In the genomic region with DNA sequence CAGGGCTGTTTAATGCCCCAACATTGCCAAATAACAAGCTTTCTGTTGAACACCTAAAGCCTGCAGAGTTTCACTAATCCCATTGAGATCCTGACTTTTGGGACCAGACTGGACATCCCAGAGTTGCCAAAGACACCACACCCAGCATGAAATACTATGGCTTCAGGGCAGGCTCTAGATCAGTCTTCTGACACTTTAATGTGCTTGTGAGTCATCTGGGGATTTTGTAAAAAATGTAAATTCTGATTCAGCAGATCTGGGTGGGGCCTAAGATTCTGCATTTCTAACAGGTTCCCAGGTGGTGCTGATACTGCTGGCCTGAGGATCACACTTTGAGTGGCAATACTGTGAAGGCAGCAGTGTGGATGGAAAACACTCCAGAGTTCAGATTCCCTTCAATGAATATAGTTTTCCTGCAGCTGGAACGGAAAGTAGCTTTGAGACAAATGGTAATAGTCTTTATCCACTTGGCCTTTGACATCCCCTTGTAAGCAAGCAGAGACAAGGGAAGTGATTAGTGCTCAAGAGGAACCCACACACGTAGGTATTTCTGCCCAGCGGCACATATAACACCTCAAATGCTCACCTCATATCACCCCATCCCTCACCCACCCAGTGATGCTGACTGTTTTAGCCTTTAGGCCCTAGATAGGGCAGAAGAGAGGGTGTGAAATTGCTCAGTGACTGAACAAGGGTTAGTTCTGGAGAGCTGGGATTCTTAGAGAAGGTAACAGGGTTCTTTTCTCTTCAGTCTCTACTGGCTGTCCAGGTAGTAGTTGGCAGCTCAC, we compare ENCODE assay signal across 9 cellular contexts. TPM values are rescaled to one million over a fixed set of nuclear protein-coding genes. Genes with fewer than 3 reads are reported as not detected.
DNase-seq lines count a peak whose midpoint lies in the region; ATAC-seq and TF ChIP-seq lines count a peak whose summit lies in the region.
"Had no signal": no experiment of that assay in that cellular context is flagged by ENCODE, and none has a peak within 500 bp of the region (broad histone marks: within the 10 kb centered on the region; RNA-seq: fewer than 3 reads in every experiment).

No MANE protein-coding gene starts in this region.

- H3K9me3 ChIP-seq in psoas muscle: no peaks in the 10 kb centered on the region

- peaks cover 13% of the 10 kb centered on the region for H3K4me1 ChIP-seq in psoas muscle

- peaks cover 14% of the 10 kb centered on the region for H3K4me1 Mint-ChIP-seq in activated T-cell treated with anti-CD3 and anti-CD28 coated beads, Interleukin-2, amount 50 U/mL, for 4 hours (ENCODE audit: low read depth)
- H3K4me1 Mint-ChIP-seq in osteocyte (ENCODE audit: unreplicated experiment): peaks cover 27% of the 10 kb centered on the region

- no peaks in the 10 kb centered on the region for H3K27me3 ChIP-seq in psoas muscle (ENCODE audit: insufficient read depth in 3 of 3, low read length in 2 of 3)
- H3K27me3 ChIP-seq: SJCRH30 had no signal

- peak; percentile 63 for ATAC-seq in GM18511 (IDR thresholded peaks at IDR 0.05; ENCODE audit: unreplicated experiment)
- peak; percentile 60 for ATAC-seq in HG02885 (IDR thresholded peaks at IDR 0.05; ENCODE audit: poor library complexity, unreplicated experiment)
- peak; percentile 93 to 95 for ATAC-seq in activated T-cell treated with anti-CD3 and anti-CD28 coated beads, Interleukin-2, amount 50 U/mL, for 4 hours
- no peak for ATAC-seq in GM21526 (IDR thresholded peaks at IDR 0.05; ENCODE audit: low FRiP score, unreplicated experiment)
- no peak for ATAC-seq in psoas muscle

- WGBS in psoas muscle, 3 donors: 76 to 80% (median 78%) methylated on average over 3 of the region's 3 CpGs

- intact Hi-C loops in psoas muscle (cut with DNase I): no loop called here

- DNase-seq in activated T-cell treated with anti-CD3 and anti-CD28 coated beads, Interleukin-2, amount 50 U/mL, for 4 hours: no peak
- DNase-seq in osteocyte (ENCODE audit: extremely low spot score, unreplicated experiment): no peak
- DNase-seq in NCI-H128 (lab: John Stamatoyannopoulos, UW; ENCODE audit: unreplicated experiment): no peak
- DNase-seq in Ammon's horn (ENCODE audit: low spot score): no peak
- no peak for DNase-seq in psoas muscle
- DNase-seq: SJCRH30 had no signal

- no peaks in the 10 kb centered on the region for H3K27me3 Mint-ChIP-seq in activated T-cell treated with anti-CD3 and anti-CD28 coated beads, Interleukin-2, amount 50 U/mL, for 4 hours (ENCODE audit: low read depth)
- H3K27me3 Mint-ChIP-seq in osteocyte (ENCODE audit: unreplicated experiment): no peaks in the 10 kb centered on the region

- TF ChIP-seq CTCF in osteocyte (IDR thresholded peaks at IDR 0.05): no peak
- no peak for TF ChIP-seq CTCF in psoas muscle (IDR thresholded peaks at IDR 0.05)

- no peaks in the 10 kb centered on the region for H3K36me3 Mint-ChIP-seq in activated T-cell treated with anti-CD3 and anti-CD28 coated beads, Interleukin-2, amount 50 U/mL, for 4 hours (ENCODE audit: insufficient read depth)
- no peaks in the 10 kb centered on the region for H3K36me3 Mint-ChIP-seq in osteocyte (ENCODE audit: unreplicated experiment)

- no peak overlapping the region for H3K27ac ChIP-seq in psoas muscle
- H3K27ac ChIP-seq: SJCRH30 had no signal

- H3K27ac Mint-ChIP-seq in osteocyte (ENCODE audit: unreplicated experiment): peak overlapping the region; percentile 65

- no peaks in the 10 kb centered on the region for H3K9me3 Mint-ChIP-seq in activated T-cell treated with anti-CD3 and anti-CD28 coated beads, Interleukin-2, amount 50 U/mL, for 4 hours
- no peaks in the 10 kb centered on the region for H3K9me3 Mint-ChIP-seq in osteocyte (ENCODE audit: unreplicated experiment)

- H3K36me3 ChIP-seq in psoas muscle (ENCODE audit: insufficient read depth in 1 of 2, low read depth in 1 of 2): no peaks in the 10 kb centered on the region
- H3K36me3 ChIP-seq: SJCRH30 had no signal

- H3K4me3 ChIP-seq in psoas muscle: no peak overlapping the region
- H3K4me3 ChIP-seq: SJCRH30 had no signal

- H3K4me3 Mint-ChIP-seq in activated T-cell treated with anti-CD3 and anti-CD28 coated beads, Interleukin-2, amount 50 U/mL, for 4 hours: no peak overlapping the region
- no peak overlapping the region for H3K4me3 Mint-ChIP-seq in osteocyte (ENCODE audit: unreplicated experiment)

RNA-seq across cellular contexts. Expression of gene GSK3B, which starts 51.4 kb away (rescaled TPM):
- total RNA-seq in activated T-cell treated with anti-CD3 and anti-CD28 coated beads, Interleukin-2, amount 50 U/mL, for 4 hours: 10 to 100 TPM; 28.3 to 29.2 (median 28.5) TPM
- total RNA-seq in osteocyte (80.0 and 84.8 TPM in 2 replicates), psoas muscle (10 to 100 TPM; 33.4 to 43.2 (median 37.8) TPM)
- polyA plus RNA-seq in psoas muscle: 10 to 100 TPM in 2 of 3 donors, 1 to 10 TPM in 1; 9.1 to 40.5 (median 20.1) TPM

Comparison
In these comparisons a context has a peak if more than half of its experiments do, and no peak if none do; other contexts are left out.
1. ATAC-seq: peak in GM18511 (single experiment), HG02885 (single experiment) and activated T-cell treated with anti-CD3 and anti-CD28 coated beads, Interleukin-2, amount 50 U/mL, for 4 hours (2 of 2); none in GM21526 (single experiment) and psoas muscle (0 of 4).